In genomic region chr17:48546187-48546923, GRCh38 we compare ENCODE assay signal across 1 cellular context.
TF ChIP-seq lines count a peak whose summit lies in the region.

No MANE protein-coding gene starts in this region.

TF ChIP-seq in K562, 482 proteins besides CTCF, POLR2A, EP300 and RAD21 (continues in another document):
- TF ChIP-seq BRD4 (IDR thresholded peaks at IDR 0.05) (peak; percentile 48; the same call in 1 of the 2 replicates), ZBTB9 (CRISPR knock-in tag; IDR thresholded peaks at IDR 0.05) (peak; percentile 16; the same call in 1 of the 2 replicates), ZNF507 (tag; conservative IDR thresholded peaks at IDR 0.05) (no peak), RCOR1 (IDR thresholded peaks at IDR 0.05; ENCODE audit: borderline replicate concordance in 1 of 2, low read depth in 2 of 2, low read length in 2 of 2) (peak in 1 of 2 experiments; percentile 69; a peak in 2 of 4 replicates), ZSCAN32 (CRISPR knock-in tag; IDR thresholded peaks at IDR 0.05) (0 out of 2 replicates have a peak, but pooled peaks have one; percentile 9), JUND (IDR thresholded peaks at IDR 0.05; ENCODE audit: borderline replicate concordance, low read depth, low read length) (no peak; the same call in 1 of the 2 replicates), JUND (tag; IDR thresholded peaks at IDR 0.05; ENCODE audit: borderline replicate concordance, low read depth, low read length) (0 out of 3 replicates have a peak, but pooled peaks have one; percentile 6), ZMIZ1 (IDR thresholded peaks at IDR 0.05; ENCODE audit: low read depth in 2 of 2, low read length in 2 of 2) (peak in 1 of 2 experiments; percentile 65; a peak in 1 of 4 replicates), MEIS2 (IDR thresholded peaks at IDR 0.05; ENCODE audit: partially characterized antibody) (peak; percentile 99), NR3C1 (CRISPR knock-in tag; IDR thresholded peaks at IDR 0.05) (no peak), TAF9B (IDR thresholded peaks at IDR 0.05; ENCODE audit: partially characterized antibody) (no peak), CREB1 (IDR thresholded peaks at IDR 0.05) (no peak), CREB1 (CRISPR knock-in tag; IDR thresholded peaks at IDR 0.05) (no peak), PHF21A (IDR thresholded peaks at IDR 0.05; ENCODE audit: borderline replicate concordance, low read depth) (no peak), SMAD1 (IDR thresholded peaks at IDR 0.05; ENCODE audit: low read depth, low read length, partially characterized antibody) (no peak), NKRF (IDR thresholded peaks at IDR 0.05; ENCODE audit: borderline replicate concordance) (peak; percentile 37; the same call in 1 of the 2 replicates), NCOA1 (IDR thresholded peaks at IDR 0.05; ENCODE audit: low read depth) (0 out of 2 replicates have a peak, but pooled peaks have one; percentile 45), ERF (CRISPR knock-in tag; IDR thresholded peaks at IDR 0.05) (0 out of 2 replicates have a peak, but pooled peaks have one; percentile 57), NFRKB (IDR thresholded peaks at IDR 0.05; ENCODE audit: low read depth) (peak; percentile 75; the same call in 1 of the 2 replicates), ZBTB17 (CRISPR knock-in tag; IDR thresholded peaks at IDR 0.05) (peak; percentile 97), BRD9 (IDR thresholded peaks at IDR 0.05; ENCODE audit: low read depth, partially characterized antibody) (peak; percentile 72), E2F8 (IDR thresholded peaks at IDR 0.05; ENCODE audit: low read depth, partially characterized antibody) (peak; percentile 21), ARID2 (IDR thresholded peaks at IDR 0.05) (0 out of 2 replicates have a peak, but pooled peaks have one; percentile 46), HMG20B (CRISPR knock-in tag; IDR thresholded peaks at IDR 0.05) (peak; percentile 56; the same call in 1 of the 2 replicates), YBX1 (IDR thresholded peaks at IDR 0.05) (no peak), ZBTB8A (IDR thresholded peaks at IDR 0.05; ENCODE audit: partially characterized antibody) (no peak), ZNF41 (CRISPR knock-in tag; conservative IDR thresholded peaks at IDR 0.05) (no peak), OTX1 (CRISPR knock-in tag; IDR thresholded peaks at IDR 0.05) (peak; percentile 67), DNMT1 (IDR thresholded peaks at IDR 0.05) (0 out of 2 replicates have a peak, but pooled peaks have one; percentile 46), LARP7 (IDR thresholded peaks at IDR 0.05) (0 out of 2 replicates have a peak, but pooled peaks have one; percentile 50), ZNF445 (CRISPR knock-in tag; IDR thresholded peaks at IDR 0.05; ENCODE audit: low read depth) (no peak), CREB5 (CRISPR knock-in tag; IDR thresholded peaks at IDR 0.05) (no peak), E2F6 (IDR thresholded peaks at IDR 0.05; ENCODE audit: borderline replicate concordance in 1 of 2, extremely low read depth in 1 of 2, insufficient read depth in 1 of 2, insufficient read length in 1 of 2, low read depth in 1 of 2, low read length in 1 of 2, poor library complexity in 1 of 2, severe bottlenecking in 1 of 2) (no peak), KLF1 (tag; IDR thresholded peaks at IDR 0.05) (no peak), UBTF (IDR thresholded peaks at IDR 0.05; ENCODE audit: borderline replicate concordance in 1 of 2, low read depth in 2 of 2, low read length in 2 of 2) (0 out of 4 replicates have a peak, but pooled peaks of 1 of the 2 experiments have one; percentile 39), ZNF766 (CRISPR knock-in tag; conservative IDR thresholded peaks at IDR 0.05) (peak; percentile 64; the same call in 1 of the 2 replicates), ZNF23 (CRISPR knock-in tag; IDR thresholded peaks at IDR 0.05) (no peak), ARID3A (IDR thresholded peaks at IDR 0.05; ENCODE audit: borderline replicate concordance, low read depth, low read length) (peak; percentile 7; the same call in 1 of the 2 replicates), CXXC5 (CRISPR knock-in tag; IDR thresholded peaks at IDR 0.05) (peak; percentile 5; the same call in 1 of the 2 replicates), CEBPB (tag; IDR thresholded peaks at IDR 0.05) (no peak), NR2C2 (CRISPR knock-in tag; IDR thresholded peaks at IDR 0.05) (no peak), NR2C2 (tag; IDR thresholded peaks at IDR 0.05) (0 out of 2 replicates have a peak, but pooled peaks have one; percentile 23), ZFP91 (CRISPR knock-in tag; IDR thresholded peaks at IDR 0.05) (no peak), HDGF (IDR thresholded peaks at IDR 0.05) (peak; percentile 80), NEUROD1 (IDR thresholded peaks at IDR 0.05; ENCODE audit: borderline replicate concordance, low read depth, low read length, partially characterized antibody) (peak; percentile 20), ASH1L (IDR thresholded peaks at IDR 0.05; ENCODE audit: borderline replicate concordance, low read depth, partially characterized antibody) (no peak)
